8 cellular contexts compared by ENCODE assay signal in genomic region chr9:128322342-128323191, GRCh38. TPM values are rescaled to one million over a fixed set of nuclear protein-coding genes. Genes with fewer than 3 reads are reported as not detected.
DNase-seq lines count a peak whose midpoint lies in the region; ATAC-seq and TF ChIP-seq lines count a peak whose summit lies in the region.

Gene COQ4, plus strand, starts transcription at chr9:128322839. Its CDS starts 20 bp downstream, at chr9:128322859.
A gene with protein sequence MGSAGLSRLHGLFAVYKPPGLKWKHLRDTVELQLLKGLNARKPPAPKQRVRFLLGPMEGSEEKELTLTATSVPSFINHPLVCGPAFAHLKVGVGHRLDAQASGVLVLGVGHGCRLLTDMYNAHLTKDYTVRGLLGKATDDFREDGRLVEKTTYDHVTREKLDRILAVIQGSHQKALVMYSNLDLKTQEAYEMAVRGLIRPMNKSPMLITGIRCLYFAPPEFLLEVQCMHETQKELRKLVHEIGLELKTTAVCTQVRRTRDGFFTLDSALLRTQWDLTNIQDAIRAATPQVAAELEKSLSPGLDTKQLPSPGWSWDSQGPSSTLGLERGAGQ (minus strand): TSS chr9:128322447. CDS start chr9:128322408, 39 bp downstream.

- H3K4me1 Mint-ChIP-seq in natural killer cell treated with Interleukin-12 subunit alpha and Interleukin-12 subunit beta and Interleukin-15 and Interleukin-18, amount 100 ng/mL, for 72 hours (ENCODE audit: low read depth in 2 of 2) = peaks cover 10 to 24% of the 10 kb centered on the region in 2 donors

- no peaks in the 10 kb centered on the region for H3K9me3 Mint-ChIP-seq in natural killer cell treated with Interleukin-12 subunit alpha and Interleukin-12 subunit beta and Interleukin-15 and Interleukin-18, amount 100 ng/mL, for 72 hours

- TF ChIP-seq POLR2A in Raji (IDR thresholded peaks at IDR 0.05; ENCODE audit: insufficient read depth, low read depth, low read length) = peak; percentile 85

- H3K4me3 ChIP-seq in H7 (ENCODE audit: insufficient read depth, low read depth, low read length) = peak within 1 kb of the TSS; percentile 91
- H3K4me3 ChIP-seq in fibroblast of pulmonary artery (replicated peaks; ENCODE audit: low read depth, low read length) = peak within 1 kb of the TSS; percentile 83

- DNase-seq in ELF-1 (ENCODE audit: low read depth, low spot score) (peak; percentile 96), H7 (peak; percentile 95), M059J (ENCODE audit: low read depth) (peak; percentile 95), fibroblast of pulmonary artery (ENCODE audit: low read depth) (peak; percentile 95)
- peak; percentile 88 for DNase-seq in activated T-helper 9 cell treated with anti-CD3 and anti-CD28 coated beads, Interleukin-2, amount 50 U/mL, for 16 hours (ENCODE audit: low read depth)
- peak; percentile 95 for DNase-seq in natural killer cell treated with Interleukin-12 subunit alpha and Interleukin-12 subunit beta and Interleukin-15 and Interleukin-18, amount 100 ng/mL, for 72 hours (ENCODE audit: low spot score)
- DNase-seq in stimulated activated naive CD4-positive, alpha-beta T cell treated with Interleukin-2 at 50 U/mL for 16 hours (lab: John Stamatoyannopoulos, UW) = peak; percentile 93

- peaks cover 11% of the 10 kb centered on the region for H3K36me3 ChIP-seq in H7 (replicated peaks; ENCODE audit: control insufficient read depth, insufficient read depth, low read length)

- H3K4me3 Mint-ChIP-seq in natural killer cell treated with Interleukin-12 subunit alpha and Interleukin-12 subunit beta and Interleukin-15 and Interleukin-18, amount 100 ng/mL, for 72 hours = peak within 1 kb of the TSS; percentile 88

- TF ChIP-seq CTCF in fibroblast of pulmonary artery (IDR thresholded peaks at IDR 0.05; ENCODE audit: low read length, missing control alignments) = no peak

- no peaks in the 10 kb centered on the region for H3K27me3 ChIP-seq in H7 (ENCODE audit: control insufficient read depth, insufficient read depth, low read length)

- H3K27ac Mint-ChIP-seq in natural killer cell treated with Interleukin-12 subunit alpha and Interleukin-12 subunit beta and Interleukin-15 and Interleukin-18, amount 100 ng/mL, for 72 hours = peak within 1 kb of the TSS; percentile 89 to 96

- ATAC-seq in natural killer cell treated with Interleukin-12 subunit alpha and Interleukin-12 subunit beta and Interleukin-15 and Interleukin-18, amount 100 ng/mL, for 72 hours = peak; percentile 91 to 95

- no peaks in the 10 kb centered on the region for H3K27me3 Mint-ChIP-seq in natural killer cell treated with Interleukin-12 subunit alpha and Interleukin-12 subunit beta and Interleukin-15 and Interleukin-18, amount 100 ng/mL, for 72 hours

- H3K36me3 Mint-ChIP-seq in natural killer cell treated with Interleukin-12 subunit alpha and Interleukin-12 subunit beta and Interleukin-15 and Interleukin-18, amount 100 ng/mL, for 72 hours = no peaks in the 10 kb centered on the region

RNA-seq across cellular contexts. Expression of gene COQ4, which starts in this region (rescaled TPM):
- 45.9 and 55.3 TPM in 2 replicates for total RNA-seq in H7 (2014; rRNA removed; shearing (Covaris generic))
- 54.8 and 59.2 TPM in 2 replicates for total RNA-seq in M059J (2014; rRNA removed; shearing (Covaris generic))
- total RNA-seq in natural killer cell treated with Interleukin-12 subunit alpha and Interleukin-12 subunit beta and Interleukin-15 and Interleukin-18, amount 100 ng/mL, for 72 hours = 10 to 100 TPM; 39.6 to 65.7 TPM

RNA-seq across cellular contexts. Expression of the second gene that starts in this region (rescaled TPM):
- 35.5 and 51.9 TPM in 2 replicates for total RNA-seq in H7 (2014; rRNA removed; shearing (Covaris generic))
- total RNA-seq in M059J (2014; rRNA removed; shearing (Covaris generic)) = 12.4 and 19.2 TPM in 2 replicates
- total RNA-seq in natural killer cell treated with Interleukin-12 subunit alpha and Interleukin-12 subunit beta and Interleukin-15 and Interleukin-18, amount 100 ng/mL, for 72 hours = 10 to 100 TPM; 28.4 to 38.0 TPM

Comparison
In these comparisons a context has a peak if more than half of its experiments do, and no peak if none do; other contexts are left out.
1. Peak in every context shown above with its lines: DNase-seq, ATAC-seq and H3K4me3 ChIP-seq.